Comparison of ENCODE assay signal across 13 cellular contexts in genomic region chr10:73228247-73228646, GRCh38.
"Had no signal": no experiment of that assay in that cellular context is flagged by ENCODE, and none has a peak within 500 bp of the region (broad histone marks: within the 10 kb centered on the region; RNA-seq: fewer than 3 reads in every experiment).

No MANE protein-coding gene starts in this region.

- DNase-seq: activated CD4-positive, alpha-beta T cell treated with anti-CD3 and anti-CD28 coated beads, Interleukin-2, amount 50 U/mL, for 1 hour; activated CD4-positive, CD25-positive, alpha-beta regulatory T cell; activated effector memory CD4-positive, alpha-beta T cell treated with anti-CD3 and anti-CD28 coated beads, Interleukin-2, amount 50 U/mL, for 16 hours; activated T-cell treated with anti-CD3 and anti-CD28 coated beads, Interleukin-2, amount 50 U/mL, for 1 hour; esophagus squamous epithelium; gastrocnemius medialis; kidney glomerular epithelial cell; stimulated activated CD4-positive, alpha-beta T cell treated with anti-CD3 and anti-CD28 coated beads, Interleukin-2, amount 100 ng/mL, for 24 hours; stimulated activated naive CD4-positive, alpha-beta T cell treated with Interleukin-2 at 50 U/mL for 16 hours; T1000; upper lobe of left lung had no signal

- H3K4me2 ChIP-seq: hepatocyte had no signal

- H3K27me3 ChIP-seq: esophagus squamous epithelium, gastrocnemius medialis, hepatocyte, upper lobe of left lung had no signal

- H3K9me3 ChIP-seq: esophagus squamous epithelium, gastrocnemius medialis, upper lobe of left lung had no signal

- H3K4me3 ChIP-seq: esophagus squamous epithelium, gastrocnemius medialis, hepatocyte, upper lobe of left lung had no signal

- H3K4me1 ChIP-seq: esophagus squamous epithelium had no signal

- ATAC-seq: gastrocnemius medialis, sciatic nerve had no signal

- H3K27ac ChIP-seq: esophagus squamous epithelium, hepatocyte, upper lobe of left lung had no signal

- H3K36me3 ChIP-seq: gastrocnemius medialis had no signal
